Comparison of ENCODE assay signal across 2 cellular contexts in genomic region chr20:51812861-51813260, GRCh38.
TF ChIP-seq lines count a peak whose summit lies in the region.

No MANE protein-coding gene starts in this region.

TF ChIP-seq in HepG2, 621 proteins besides CTCF, POLR2A, EP300 and RAD21:
- TF ChIP-seq GLI4 (CRISPR knock-in tag; IDR thresholded peaks at IDR 0.05; ENCODE audit: borderline replicate concordance), result 0 out of 2 replicates have a peak, but pooled peaks have one; percentile 36
- no peak for TF ChIP-seq ZNF160 (CRISPR knock-in tag; IDR thresholded peaks at IDR 0.05)

TF ChIP-seq in H1, 55 proteins besides CTCF, POLR2A, EP300 and RAD21:
- TF ChIP-seq HDAC6 (IDR thresholded peaks at IDR 0.05; ENCODE audit: low read depth, low read length) (no peak), PHF8 (conservative IDR thresholded peaks at IDR 0.05; ENCODE audit: low read depth, low read length) (no peak), SRF (IDR thresholded peaks at IDR 0.05; ENCODE audit: low read depth, low read length) (no peak), SP1 (IDR thresholded peaks at IDR 0.05; ENCODE audit: low read depth, low read length) (no peak), SAP30 (IDR thresholded peaks at IDR 0.05; ENCODE audit: insufficient read depth, insufficient replicate concordance, low read length) (no peak), SP4 (IDR thresholded peaks at IDR 0.05; ENCODE audit: low read length) (no peak), ASH2L (IDR thresholded peaks at IDR 0.05; ENCODE audit: low read length) (no peak), KDM4A (IDR thresholded peaks at IDR 0.05; ENCODE audit: low read depth, low read length, severe bottlenecking) (no peak), NRF1 (IDR thresholded peaks at IDR 0.05; ENCODE audit: low read depth, low read length) (no peak), NANOG (IDR thresholded peaks at IDR 0.05; ENCODE audit: insufficient read depth, low read depth, low read length, poor library complexity, severe bottlenecking) (no peak), MAX (IDR thresholded peaks at IDR 0.05) (no peak), POU5F1 (IDR thresholded peaks at IDR 0.05; ENCODE audit: low read depth, low read length) (no peak), KDM1A (IDR thresholded peaks at IDR 0.05; ENCODE audit: borderline replicate concordance, low read length) (no peak), CREB1 (IDR thresholded peaks at IDR 0.05) (no peak), HDAC2 (IDR thresholded peaks at IDR 0.05; ENCODE audit: borderline replicate concordance in 1 of 2, low read depth in 2 of 2, low read length in 2 of 2) (no peak), CBX8 (IDR thresholded peaks at IDR 0.05; ENCODE audit: borderline replicate concordance, low read depth, low read length) (no peak)
